9 cellular contexts compared by ENCODE assay signal in the genomic region with DNA sequence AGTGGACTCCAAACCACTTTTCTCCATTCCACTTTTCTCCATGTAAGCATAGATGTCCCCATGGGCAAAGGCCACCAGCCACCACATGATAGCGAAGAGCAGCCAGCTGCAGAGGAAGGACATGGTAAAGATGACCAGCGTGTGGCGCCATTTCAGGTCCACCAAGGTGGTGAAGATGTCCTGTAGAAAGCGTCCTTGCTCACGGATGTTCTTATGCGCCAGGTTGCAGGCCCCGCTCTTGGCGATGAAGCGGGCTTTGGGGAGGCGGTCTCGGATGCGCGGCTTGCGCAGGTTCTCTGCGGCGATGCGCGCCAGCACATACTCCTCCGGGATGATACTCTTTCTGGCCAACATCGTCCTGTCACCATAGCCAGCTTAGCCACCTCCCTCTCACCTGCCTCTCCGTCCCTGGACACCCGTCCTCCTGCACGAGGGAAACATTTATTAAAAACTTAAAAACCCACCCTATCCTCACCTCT. TPM values are rescaled to one million over a fixed set of nuclear protein-coding genes. Genes with fewer than 3 reads are reported as not detected.
DNase-seq lines count a peak whose midpoint lies in the region; ATAC-seq and TF ChIP-seq lines count a peak whose summit lies in the region.
"Had no signal": no experiment of that assay in that cellular context is flagged by ENCODE, and none has a peak within 500 bp of the region (broad histone marks: within the 10 kb centered on the region; RNA-seq: fewer than 3 reads in every experiment).

No MANE protein-coding gene starts in this region.

- H3K27ac ChIP-seq in gastroesophageal sphincter = peak overlapping the region; percentile 77 to 94 (median 93)

- TF ChIP-seq POLR2A in gastroesophageal sphincter (IDR thresholded peaks at IDR 0.05) = no peak

- no peaks in the 10 kb centered on the region for H3K27me3 ChIP-seq in gastroesophageal sphincter

- WGBS in gastroesophageal sphincter (ENCODE audit: low coverage in 1 of 2), 2 donors = 0 to 16% methylated on average over 15 to 21 of the region's 23 CpGs

- ATAC-seq in gastroesophageal sphincter = no peak
- no peak for ATAC-seq in activated CD8-positive, alpha-beta memory T cell treated with anti-CD3 and anti-CD28 coated beads, Interleukin-2, amount 10 ng/mL, durations not matched to agents 7 days and 5 days

- H3K36me3 Mint-ChIP-seq in progenitor cell of endocrine pancreas (ENCODE audit: insufficient read depth) = no peaks in the 10 kb centered on the region
- no peaks in the 10 kb centered on the region for H3K36me3 Mint-ChIP-seq in activated CD8-positive, alpha-beta memory T cell treated with anti-CD3 and anti-CD28 coated beads, Interleukin-2, amount 10 ng/mL, durations not matched to agents 7 days and 5 days

- H3K9me3 Mint-ChIP-seq in progenitor cell of endocrine pancreas (ENCODE audit: low read depth) = no peaks in the 10 kb centered on the region
- no peaks in the 10 kb centered on the region for H3K9me3 Mint-ChIP-seq in activated CD8-positive, alpha-beta memory T cell treated with anti-CD3 and anti-CD28 coated beads, Interleukin-2, amount 10 ng/mL, durations not matched to agents 7 days and 5 days (ENCODE audit: low read depth)
- H3K9me3 Mint-ChIP-seq: stimulated activated naive CD8-positive, alpha-beta T cell treated with anti-CD3 and anti-CD28 coated beads, Interleukin-15, Interleukin-2, amounts not matched to agents 100 ng/mL and 50 ng/mL, for 24 hours had no signal

- TF ChIP-seq CTCF in gastroesophageal sphincter (IDR thresholded peaks at IDR 0.05) = peak in 3 of 4 experiments; percentile 51 to 66 (median 54)
- TF ChIP-seq CTCF in progenitor cell of endocrine pancreas (IDR thresholded peaks at IDR 0.05; ENCODE audit: unreplicated experiment) = peak; percentile 57

- H3K4me1 Mint-ChIP-seq in progenitor cell of endocrine pancreas (ENCODE audit: low read depth) = peaks cover 9% of the 10 kb centered on the region
- H3K4me1 Mint-ChIP-seq in activated CD8-positive, alpha-beta memory T cell treated with anti-CD3 and anti-CD28 coated beads, Interleukin-2, amount 10 ng/mL, durations not matched to agents 7 days and 5 days = peaks cover 7% of the 10 kb centered on the region

- H3K4me1 ChIP-seq in gastroesophageal sphincter = peaks cover 0 to 62% (median 5%) of the 10 kb centered on the region in 3 donors

- TF ChIP-seq EP300 in gastroesophageal sphincter (IDR thresholded peaks at IDR 0.05) = no peak

- no peak overlapping the region for H3K27ac Mint-ChIP-seq in progenitor cell of endocrine pancreas
- H3K27ac Mint-ChIP-seq in activated CD8-positive, alpha-beta memory T cell treated with anti-CD3 and anti-CD28 coated beads, Interleukin-2, amount 10 ng/mL, durations not matched to agents 7 days and 5 days = no peak overlapping the region
- H3K27ac Mint-ChIP-seq: stimulated activated naive CD8-positive, alpha-beta T cell treated with anti-CD3 and anti-CD28 coated beads, Interleukin-15, Interleukin-2, amounts not matched to agents 100 ng/mL and 50 ng/mL, for 24 hours had no signal

- CTCF ChIA-PET in activated CD8-positive, alpha-beta memory T cell treated with anti-CD3 and anti-CD28 coated beads, Interleukin-2, amount 10 ng/mL, durations not matched to agents 7 days and 5 days (lab: Charles Lee) = no interaction called here

- DNase-seq in EL = peak; percentile 26
- peak; percentile 77 for DNase-seq in OCI-M1 (lab: John Stamatoyannopoulos, UW)
- DNase-seq in progenitor cell of endocrine pancreas (ENCODE audit: low spot score, unreplicated experiment) = peak; percentile 19
- DNase-seq in NCI-H1105 (lab: John Stamatoyannopoulos, UW) = no peak
- DNase-seq in activated CD8-positive, alpha-beta memory T cell treated with anti-CD3 and anti-CD28 coated beads, Interleukin-2, amount 10 ng/mL, durations not matched to agents 7 days and 5 days = no peak
- DNase-seq in activated CD4-positive, alpha-beta T cell treated with anti-CD3 and anti-CD28 coated beads for 1 hour = no peak
- DNase-seq in NCI-H1105 treated with DMSO at 0.1 percent for 48 hours (lab: John Stamatoyannopoulos, UW) = no peak

- H3K9me3 ChIP-seq in gastroesophageal sphincter = no peaks in the 10 kb centered on the region

- H3K36me3 ChIP-seq in gastroesophageal sphincter = peaks cover 0 to 17% of the 10 kb centered on the region in 2 donors

- peaks cover 47% of the 10 kb centered on the region for H3K27me3 Mint-ChIP-seq in progenitor cell of endocrine pancreas
- H3K27me3 Mint-ChIP-seq in activated CD8-positive, alpha-beta memory T cell treated with anti-CD3 and anti-CD28 coated beads, Interleukin-2, amount 10 ng/mL, durations not matched to agents 7 days and 5 days = peaks cover 70% of the 10 kb centered on the region

- peak overlapping the region; percentile 38 for H3K4me3 Mint-ChIP-seq in progenitor cell of endocrine pancreas (ENCODE audit: low read depth)
- H3K4me3 Mint-ChIP-seq in activated CD8-positive, alpha-beta memory T cell treated with anti-CD3 and anti-CD28 coated beads, Interleukin-2, amount 10 ng/mL, durations not matched to agents 7 days and 5 days = no peak overlapping the region
- H3K4me3 Mint-ChIP-seq: stimulated activated naive CD8-positive, alpha-beta T cell treated with anti-CD3 and anti-CD28 coated beads, Interleukin-15, Interleukin-2, amounts not matched to agents 100 ng/mL and 50 ng/mL, for 24 hours had no signal

- peak overlapping the region; percentile 69 to 94 for H3K4me3 ChIP-seq in gastroesophageal sphincter

RNA-seq across cellular contexts. Expression of a gene that starts 1.2 kb away (rescaled TPM):
- total RNA-seq in gastroesophageal sphincter (10 to 100 TPM; 28.2 to 36.4 (median 31.6) TPM), progenitor cell of endocrine pancreas (1.1 and 2.2 TPM in 2 replicates)
- total RNA-seq in activated CD8-positive, alpha-beta memory T cell treated with anti-CD3 and anti-CD28 coated beads, Interleukin-2, amount 10 ng/mL, durations not matched to agents 7 days and 5 days = not detected

Comparison
In these comparisons a context has a peak if more than half of its experiments do, and no peak if none do; other contexts are left out.
1. DNase-seq: peak in EL (single experiment), OCI-M1 (single experiment) and progenitor cell of endocrine pancreas (single experiment); none in NCI-H1105 (single experiment), activated CD8-positive, alpha-beta memory T cell treated with anti-CD3 and anti-CD28 coated beads, Interleukin-2, amount 10 ng/mL, durations not matched to agents 7 days and 5 days (single experiment), activated CD4-positive, alpha-beta T cell treated with anti-CD3 and anti-CD28 coated beads for 1 hour (single experiment) and NCI-H1105 treated with DMSO at 0.1 percent for 48 hours (single experiment).